In genomic region chr5:33381243-33381642, GRCh38 we compare ENCODE assay signal across 18 cellular contexts. TPM values are rescaled to one million over a fixed set of nuclear protein-coding genes. Genes with fewer than 3 reads are reported as not detected.
DNase-seq lines count a peak whose midpoint lies in the region; ATAC-seq, FAIRE-seq and TF ChIP-seq lines count a peak whose summit lies in the region.
"Had no signal": no experiment of that assay in that cellular context is flagged by ENCODE, and none has a peak within 500 bp of the region (broad histone marks: within the 10 kb centered on the region; RNA-seq: fewer than 3 reads in every experiment).

No MANE protein-coding gene starts in this region.

- no peak for FAIRE-seq in GM19239 (lab: Jason Lieb, UNC)
- FAIRE-seq: HepG2 had no signal

- H3K9me3 ChIP-seq in left lung: peaks cover 0 to 12% of the 10 kb centered on the region in 2 donors
- H3K9me3 ChIP-seq: BE2C, HAP-1 had no signal

- no peak overlapping the region for H3K27ac ChIP-seq in RWPE1
- H3K27ac ChIP-seq in left lung: no peak overlapping the region

- no peak for ATAC-seq in left lung
- ATAC-seq: HepG2 had no signal

- CTCF ChIA-PET in RWPE1 (lab: Yijun Ruan, JAX): interaction anchor here (0.6 kb wide), 1 partner anchor 9 kb away, joined by 5 read pairs; no protein-coding TSS in a partner anchor

- H3K4me3 ChIP-seq in epithelial cell of esophagus (ENCODE audit: low read length): no peak overlapping the region
- H3K4me3 ChIP-seq in left lung: no peak overlapping the region
- H3K4me3 ChIP-seq: HAP-1 had no signal

- no peaks in the 10 kb centered on the region for H3K4me1 ChIP-seq in left lung
- H3K4me1 ChIP-seq: BE2C, HAP-1 had no signal

- POLR2A ChIA-PET in RWPE1 (lab: Yijun Ruan, JAX; ENCODE audit: low non-redundant PET): no interaction called here

- no peaks in the 10 kb centered on the region for H3K27me3 ChIP-seq in left lung
- H3K27me3 ChIP-seq: BE2C had no signal

- intact Hi-C loops in left lung (cut with DNase I): no loop called here

- peak; percentile 3 for DNase-seq in ELF-1 (ENCODE audit: low read depth, low spot score)
- peak; percentile 29 for DNase-seq in RWPE1 (ENCODE audit: low spot score)
- DNase-seq in epithelial cell of esophagus (ENCODE audit: low read depth): peak; percentile 88
- DNase-seq in DMS79 treated with DMSO at 0.1 percent for 48 hours (lab: John Stamatoyannopoulos, UW): no peak
- DNase-seq in GM19239 (ENCODE audit: insufficient read length, low spot score): no peak
- DNase-seq in left lung: no peak
- DNase-seq: ACHN; BE2C; C1 segment of cervical spinal cord; CD4-positive, CD25-positive, alpha-beta regulatory T cell; CD8-positive, alpha-beta memory T cell; COR-L47; DMS 273 treated with DMSO at 0.1 percent for 48 hours; DMS53; GDM1; KBM-7 had no signal

- no peaks in the 10 kb centered on the region for H3K36me3 ChIP-seq in left lung
- H3K36me3 ChIP-seq: BE2C, HAP-1 had no signal

- TF ChIP-seq CTCF in RWPE1 (conservative IDR thresholded peaks at IDR 0.05; ENCODE audit: low read depth) (no peak), epithelial cell of esophagus (IDR thresholded peaks at IDR 0.05; ENCODE audit: insufficient read depth, low read depth, low read length, missing control alignments) (no peak), left lung (IDR thresholded peaks at IDR 0.05) (no peak)

RNA-seq across cellular contexts. Expression of gene TARS1, which starts 59.5 kb away (rescaled TPM):
- total RNA-seq in left lung: 100 to 1,000 TPM in 1 of 2 donors, 10 to 100 TPM in 1; 94.6 to 118 TPM

Comparison
In these comparisons a context has a peak if more than half of its experiments do, and no peak if none do; other contexts are left out.
1. DNase-seq: peak in ELF-1 (single experiment), RWPE1 (single experiment) and epithelial cell of esophagus (single experiment); none in DMS79 treated with DMSO at 0.1 percent for 48 hours (single experiment), GM19239 (single experiment) and left lung (0 of 2).